1 cellular context compared by ENCODE assay signal in genomic region chr2:74215771-74216170, GRCh38.
A peak's percentile ranks its signal among the peaks of the same experiment; 100 is the strongest.
TF ChIP-seq lines count a peak whose summit lies in the region.

No MANE protein-coding gene starts in this region.

TF ChIP-seq in H1, 55 proteins besides CTCF, POLR2A, EP300 and RAD21:
- TF ChIP-seq POLR2AphosphoS5 (IDR thresholded peaks at IDR 0.05; ENCODE audit: low read depth, low read length): peak; percentile 54; the same call in 1 of the 2 replicates
